ENCODE assay signal across 23 cellular contexts in the genomic region with DNA sequence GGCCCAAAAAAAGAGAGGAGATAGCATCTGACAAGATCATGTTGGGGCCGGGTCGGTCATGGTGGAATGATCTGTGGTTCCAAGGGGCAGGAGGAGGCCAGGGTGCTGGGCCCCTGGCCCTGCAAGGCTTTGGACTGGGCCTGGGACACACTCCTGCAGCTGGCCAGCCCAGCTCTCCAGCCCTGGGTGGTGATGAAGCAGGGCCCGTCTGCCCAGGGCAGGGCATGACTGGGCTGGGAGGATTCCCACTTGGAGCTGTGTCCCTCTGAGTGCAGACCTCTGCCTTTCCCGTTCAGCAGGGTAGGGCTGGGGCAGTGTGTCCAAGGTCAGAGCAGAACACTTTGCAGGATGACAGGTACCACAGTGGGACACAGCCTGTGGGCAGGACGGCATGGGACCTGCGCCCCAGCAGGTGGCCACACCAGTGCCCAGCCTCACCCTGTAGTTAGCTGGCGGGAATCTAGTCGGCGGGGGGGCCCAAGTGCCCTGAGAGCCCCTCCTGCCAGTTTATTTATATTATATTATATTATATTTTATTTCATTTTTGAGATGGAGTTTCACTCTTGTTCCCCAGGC. TPM values are rescaled to one million over a fixed set of nuclear protein-coding genes. Genes with fewer than 3 reads are reported as not detected.
DNase-seq lines count a peak whose midpoint lies in the region; ATAC-seq and TF ChIP-seq lines count a peak whose summit lies in the region.
"Had no signal": no experiment of that assay in that cellular context is flagged by ENCODE, and none has a peak within 500 bp of the region (broad histone marks: within the 10 kb centered on the region; RNA-seq: fewer than 3 reads in every experiment).

No MANE protein-coding gene starts in this region.

- H3K27ac Mint-ChIP-seq in activated T-helper 17 cell treated with anti-CD3 and anti-CD28 coated beads, Interleukin-2, amount 50 U/mL, for 72 hours, result peak overlapping the region; percentile 46
- H3K27ac Mint-ChIP-seq in activated CD8-positive, alpha-beta T cell treated with anti-CD3 and anti-CD28 coated beads, Interleukin-2, amount 10 ng/mL, durations not matched to agents 7 days and 5 days, result no peak overlapping the region

- H3K36me3 Mint-ChIP-seq in activated T-helper 17 cell treated with anti-CD3 and anti-CD28 coated beads, Interleukin-2, amount 50 U/mL, for 72 hours (ENCODE audit: low read depth), result no peaks in the 10 kb centered on the region
- H3K36me3 Mint-ChIP-seq in activated CD8-positive, alpha-beta T cell treated with anti-CD3 and anti-CD28 coated beads, Interleukin-2, amount 10 ng/mL, durations not matched to agents 7 days and 5 days (ENCODE audit: low read depth), result no peaks in the 10 kb centered on the region

- DNase-seq in right lobe of liver, result peak in 2 of 3 donors; percentile 63 to 81
- DNase-seq in NCI-H2029 (lab: John Stamatoyannopoulos, UW), result no peak
- DNase-seq in activated CD8-positive, alpha-beta T cell treated with anti-CD3 and anti-CD28 coated beads, Interleukin-2, amount 10 ng/mL, durations not matched to agents 7 days and 5 days, result no peak
- DNase-seq in AG20443 (ENCODE audit: low spot score), result no peak
- no peak for DNase-seq in NCI-H1930 (lab: John Stamatoyannopoulos, UW)
- DNase-seq: ACHN; CD4-positive, alpha-beta memory T cell; COR-L47; DMS53; GM23248; Karpas-422; NCI-H1092 treated with DMSO at 0.1 percent for 48 hours; NCI-H1436; NCI-H187 treated with DMSO at 0.1 percent for 48 hours; NCI-H446 treated with DMSO at 0.1 percent for 48 hours; NCI-H526 treated with DMSO at 0.1 percent for 48 hours; Peyer's patch; SHP77 treated with DMSO at 0.1 percent for 48 hours; T-helper 1 cell had no signal

- TF ChIP-seq CTCF in HEK293 (tag by site-specific recombination; IDR thresholded peaks at IDR 0.05), result no peak
- no peak for TF ChIP-seq CTCF in right lobe of liver (IDR thresholded peaks at IDR 0.05)

- POLR2A ChIA-PET in HEK293 (lab: Yijun Ruan, JAX), result interaction anchor here (1.5 kb wide), 1 partner anchor 11 kb away, joined by 5 read pairs; no protein-coding TSS in a partner anchor
- POLR2A ChIA-PET in activated CD8-positive, alpha-beta T cell treated with anti-CD3 and anti-CD28 coated beads, Interleukin-2, amount 10 ng/mL, durations not matched to agents 7 days and 5 days (lab: Charles Lee), result interaction anchor here (1.4 kb wide), 1 partner anchor 11 kb away, joined by 4 read pairs; no protein-coding TSS in a partner anchor

- H3K4me1 Mint-ChIP-seq in activated T-helper 17 cell treated with anti-CD3 and anti-CD28 coated beads, Interleukin-2, amount 50 U/mL, for 72 hours, result no peaks in the 10 kb centered on the region
- H3K4me1 Mint-ChIP-seq in activated CD8-positive, alpha-beta T cell treated with anti-CD3 and anti-CD28 coated beads, Interleukin-2, amount 10 ng/mL, durations not matched to agents 7 days and 5 days (ENCODE audit: low read depth), result no peaks in the 10 kb centered on the region
- H3K4me1 Mint-ChIP-seq: CD4-positive, alpha-beta memory T cell had no signal

- no peaks in the 10 kb centered on the region for H3K9me3 Mint-ChIP-seq in activated T-helper 17 cell treated with anti-CD3 and anti-CD28 coated beads, Interleukin-2, amount 50 U/mL, for 72 hours
- no peaks in the 10 kb centered on the region for H3K9me3 Mint-ChIP-seq in activated CD8-positive, alpha-beta T cell treated with anti-CD3 and anti-CD28 coated beads, Interleukin-2, amount 10 ng/mL, durations not matched to agents 7 days and 5 days (ENCODE audit: insufficient read depth)

- H3K36me3 ChIP-seq in HEK293 (ENCODE audit: control insufficient read depth in 2 of 2, insufficient read depth in 1 of 2, low read length in 2 of 2) (peaks cover 0 to 16% of the 10 kb centered on the region in 2 experiments; a peak in 1 of 3 replicates), right lobe of liver (peaks cover 0 to 22% (median 9%) of the 10 kb centered on the region in 4 donors)

- H3K4me1 ChIP-seq in HEK293 (ENCODE audit: control insufficient read depth, insufficient read depth, low read length), result 0 out of 2 replicates have a peak, but pooled peaks cover 5% of the 10 kb centered on the region
- peaks cover 0 to 64% (median 30%) of the 10 kb centered on the region in 4 donors for H3K4me1 ChIP-seq in right lobe of liver
- H3K4me1 ChIP-seq: HAP-1 had no signal

- H3K4me3 ChIP-seq in HEK293 (ENCODE audit: low read depth, low read length) (no peak overlapping the region), right lobe of liver (no peak overlapping the region)
- H3K4me3 ChIP-seq: BLaER1 treated with 17β-estradiol and CSF1 and Interleukin-3, amounts not matched to agents 10 nM and 100 nM; GM23248; HAP-1; Peyer's patch had no signal

- H3K27me3 Mint-ChIP-seq in activated T-helper 17 cell treated with anti-CD3 and anti-CD28 coated beads, Interleukin-2, amount 50 U/mL, for 72 hours, result no peaks in the 10 kb centered on the region
- H3K27me3 Mint-ChIP-seq in activated CD8-positive, alpha-beta T cell treated with anti-CD3 and anti-CD28 coated beads, Interleukin-2, amount 10 ng/mL, durations not matched to agents 7 days and 5 days (ENCODE audit: low read depth), result no peaks in the 10 kb centered on the region
- H3K27me3 Mint-ChIP-seq: CD4-positive, alpha-beta memory T cell had no signal

- CTCF ChIA-PET in HEK293 (lab: Yijun Ruan, JAX), result interaction anchor here (0.5 to 1.3 kb wide), 3 partner anchors 28 to 74 kb away, joined by 3 to 5 read pairs (median 4); partner anchors contain the start of gene SMIM5
- CTCF ChIA-PET in activated CD8-positive, alpha-beta T cell treated with anti-CD3 and anti-CD28 coated beads, Interleukin-2, amount 10 ng/mL, durations not matched to agents 7 days and 5 days (lab: Charles Lee), result no interaction called here

- WGBS in right lobe of liver (ENCODE audit: insufficient coverage, low coverage, low lambda C conversion rate, missing lambda C conversion rate), result 82% methylated on average over 6 of the region's 9 CpGs

- H3K9me3 ChIP-seq in HEK293 (ENCODE audit: control insufficient read depth, insufficient read depth, low read depth, low read length) (no peaks in the 10 kb centered on the region), right lobe of liver (no peaks in the 10 kb centered on the region)
- H3K9me3 ChIP-seq: BLaER1 treated with 17β-estradiol and CSF1 and Interleukin-3, amounts not matched to agents 10 nM and 100 nM; HAP-1; Peyer's patch had no signal

- H3K27me3 ChIP-seq in right lobe of liver, result no peaks in the 10 kb centered on the region
- H3K27me3 ChIP-seq: BLaER1 treated with 17β-estradiol and CSF1 and Interleukin-3, amounts not matched to agents 10 nM and 100 nM; Peyer's patch had no signal

- no peak overlapping the region for H3K27ac ChIP-seq in HEK293 (ENCODE audit: extremely low read depth, low read depth, low read length)
- peak overlapping the region in 1 of 3 donors; percentile 90 for H3K27ac ChIP-seq in right lobe of liver
- H3K27ac ChIP-seq: GM23248, Peyer's patch had no signal

- no peak for ATAC-seq in activated T-helper 17 cell treated with anti-CD3 and anti-CD28 coated beads, Interleukin-2, amount 50 U/mL, for 72 hours (replicated peaks)
- no peak for ATAC-seq in right lobe of liver
- no peak for ATAC-seq in activated CD8-positive, alpha-beta T cell treated with anti-CD3 and anti-CD28 coated beads, Interleukin-2, amount 10 ng/mL, durations not matched to agents 7 days and 5 days

- no peak overlapping the region for H3K4me3 Mint-ChIP-seq in activated T-helper 17 cell treated with anti-CD3 and anti-CD28 coated beads, Interleukin-2, amount 50 U/mL, for 72 hours
- no peak overlapping the region for H3K4me3 Mint-ChIP-seq in activated CD8-positive, alpha-beta T cell treated with anti-CD3 and anti-CD28 coated beads, Interleukin-2, amount 10 ng/mL, durations not matched to agents 7 days and 5 days
- H3K4me3 Mint-ChIP-seq: CD4-positive, alpha-beta memory T cell had no signal

- intact Hi-C loops in right lobe of liver (cut with DNase I), result no loop called here

- no peak for TF ChIP-seq POLR2A in right lobe of liver (IDR thresholded peaks at IDR 0.05)

TF ChIP-seq in HEK293, 187 proteins besides CTCF, POLR2A, EP300 and RAD21 (continues in another document):
- TF ChIP-seq ZFP37 (tag by site-specific recombination; IDR thresholded peaks at IDR 0.05) (no peak), ZNF514 (tag by site-specific recombination; IDR thresholded peaks at IDR 0.05) (no peak), ZNF664 (tag by site-specific recombination; IDR thresholded peaks at IDR 0.05) (no peak), ZNF510 (tag by site-specific recombination; IDR thresholded peaks at IDR 0.05; ENCODE audit: insufficient replicate concordance) (no peak), ZNF529 (tag by site-specific recombination; IDR thresholded peaks at IDR 0.05; ENCODE audit: insufficient replicate concordance) (no peak), ZNF600 (tag by site-specific recombination; IDR thresholded peaks at IDR 0.05) (peak; percentile 23; the same call in 1 of the 2 replicates), ZIC2 (tag by site-specific recombination; IDR thresholded peaks at IDR 0.05) (peak; percentile 38; the same call in 1 of the 2 replicates), REPIN1 (tag by site-specific recombination; IDR thresholded peaks at IDR 0.05; ENCODE audit: low read depth) (no peak), EGR2 (tag by site-specific recombination; IDR thresholded peaks at IDR 0.05; ENCODE audit: low read depth) (no peak), TRIM28 (IDR thresholded peaks at IDR 0.05; ENCODE audit: borderline replicate concordance, low read length) (no peak)

RNA-seq across cellular contexts. Expression of gene MYO15B, which starts 27.6 kb away (rescaled TPM):
- total RNA-seq in activated T-helper 17 cell treated with anti-CD3 and anti-CD28 coated beads, Interleukin-2, amount 50 U/mL, for 72 hours, result 10 to 100 TPM; 10.2 to 44.5 TPM
- 100 to 1,000 TPM in 1 of 6 experiments, 10 to 100 TPM in 5; 26.4 to 104 (median 52.9) TPM for total RNA-seq in right lobe of liver
- total RNA-seq in activated CD8-positive, alpha-beta T cell treated with anti-CD3 and anti-CD28 coated beads, Interleukin-2, amount 10 ng/mL, durations not matched to agents 7 days and 5 days, result 10 to 100 TPM; 26.9 to 27.8 TPM

RNA-seq across cellular contexts. Expression of gene LLGL2, which starts 34.5 kb away (rescaled TPM):
- total RNA-seq in activated T-helper 17 cell treated with anti-CD3 and anti-CD28 coated beads, Interleukin-2, amount 50 U/mL, for 72 hours, result 10 to 100 TPM; 16.7 to 24.1 TPM
- 10 to 100 TPM; 32.8 to 71.4 (median 44.6) TPM for total RNA-seq in right lobe of liver
- 10 to 100 TPM; 19.3 to 19.8 TPM for total RNA-seq in activated CD8-positive, alpha-beta T cell treated with anti-CD3 and anti-CD28 coated beads, Interleukin-2, amount 10 ng/mL, durations not matched to agents 7 days and 5 days
- total RNA-seq: GM23248 had no signal

RNA-seq across cellular contexts. Expression of gene TSEN54, which starts 43.7 kb away (rescaled TPM):
- 10 to 100 TPM; 25.3 to 46.4 TPM for total RNA-seq in activated T-helper 17 cell treated with anti-CD3 and anti-CD28 coated beads, Interleukin-2, amount 50 U/mL, for 72 hours
- 10 to 100 TPM in 4 of 6 experiments, 1 to 10 TPM in 2; 8.5 to 13.6 (median 10.2) TPM for total RNA-seq in right lobe of liver
- total RNA-seq in activated CD8-positive, alpha-beta T cell treated with anti-CD3 and anti-CD28 coated beads, Interleukin-2, amount 10 ng/mL, durations not matched to agents 7 days and 5 days, result 10 to 100 TPM; 76.6 to 77.8 TPM

RNA-seq across cellular contexts. Expression of gene CASKIN2, which starts 44.7 kb away (rescaled TPM):
- total RNA-seq in activated T-helper 17 cell treated with anti-CD3 and anti-CD28 coated beads, Interleukin-2, amount 50 U/mL, for 72 hours, result 1 to 10 TPM; 2.9 to 5.4 TPM
- 10 to 100 TPM in 4 of 6 experiments, 1 to 10 TPM in 2; 9.0 to 26.0 (median 12.0) TPM for total RNA-seq in right lobe of liver
- under 1 TPM; 0.68 to 0.97 TPM for total RNA-seq in activated CD8-positive, alpha-beta T cell treated with anti-CD3 and anti-CD28 coated beads, Interleukin-2, amount 10 ng/mL, durations not matched to agents 7 days and 5 days

Comparison
In these comparisons a context has a peak if more than half of its experiments do, and no peak if none do; other contexts are left out.
1. DNase-seq: peak in right lobe of liver (2 of 3); none in NCI-H2029 (single experiment), activated CD8-positive, alpha-beta T cell treated with anti-CD3 and anti-CD28 coated beads, Interleukin-2, amount 10 ng/mL, durations not matched to agents 7 days and 5 days (single experiment), AG20443 (single experiment) and NCI-H1930 (0 of 2).